ENCODE assay signal across 8 cellular contexts in genomic region chr12:76944892-76945291, GRCh38.
"Had no signal": no experiment of that assay in that cellular context is flagged by ENCODE, and none has a peak within 500 bp of the region (broad histone marks: within the 10 kb centered on the region; RNA-seq: fewer than 3 reads in every experiment).

No MANE protein-coding gene starts in this region.

- H2AFZ ChIP-seq: GM23338 had no signal

- ATAC-seq: GM23338 had no signal

- FAIRE-seq: H1, H54, HTR-8/SVneo had no signal

- H3K4me3 ChIP-seq: GM23338 had no signal

- DNase-seq: H9, HCEC 1CT, HFFc6, KG1 had no signal

- H3K4me2 ChIP-seq: GM23338 had no signal
